In the genomic region with DNA sequence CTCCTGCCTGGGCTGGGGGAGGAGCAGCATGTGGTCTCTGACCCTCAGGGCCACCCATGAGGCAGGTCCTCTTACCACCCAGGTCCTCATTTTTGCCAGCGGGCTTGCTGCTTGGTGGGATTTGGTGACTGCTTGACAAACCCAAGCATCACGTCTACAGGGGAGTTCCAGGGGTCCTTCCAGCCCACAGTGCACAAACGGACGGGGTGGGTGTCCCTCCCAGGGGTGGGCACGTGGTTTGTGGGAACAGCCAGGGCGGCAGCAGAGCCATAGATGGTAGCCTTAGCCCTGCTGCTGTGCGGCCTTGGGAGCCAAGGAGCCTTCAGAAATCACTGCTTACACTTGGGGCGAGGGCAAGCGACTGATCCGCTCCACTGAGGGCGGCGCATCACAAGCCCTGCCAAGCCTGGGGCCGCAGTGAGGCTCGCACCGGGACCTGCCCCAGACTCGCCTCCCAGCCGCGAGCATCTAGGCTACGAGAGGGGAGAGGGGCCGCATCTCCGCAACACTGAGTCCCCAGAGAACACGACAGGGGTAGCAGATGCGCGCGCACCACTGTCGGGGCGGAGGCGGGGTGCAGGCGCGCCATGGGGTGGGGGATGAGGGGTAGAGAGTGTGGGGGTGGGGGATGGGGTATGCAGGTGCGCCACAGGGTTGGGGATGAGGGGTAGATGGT, we compare ENCODE assay signal across 13 cellular contexts. TPM values are rescaled to one million over a fixed set of nuclear protein-coding genes. Genes with fewer than 3 reads are reported as not detected.
A peak's percentile ranks its signal among the peaks of the same experiment; 100 is the strongest.
DNase-seq lines count a peak whose midpoint lies in the region; ATAC-seq and TF ChIP-seq lines count a peak whose summit lies in the region.
"Had no signal": no experiment of that assay in that cellular context is flagged by ENCODE, and none has a peak within 500 bp of the region (broad histone marks: within the 10 kb centered on the region; RNA-seq: fewer than 3 reads in every experiment).

No MANE protein-coding gene starts in this region.

- no peaks in the 10 kb centered on the region for H3K36me3 ChIP-seq in OCI-LY1 (ENCODE audit: insufficient read depth, low read length)

- H3K27me3 Mint-ChIP-seq in activated CD4-positive, alpha-beta T cell treated with anti-CD3 and anti-CD28 coated beads for 36 hours: no peaks in the 10 kb centered on the region
- H3K27me3 Mint-ChIP-seq in nephron progenitor cell (ENCODE audit: low read depth, poor library complexity): peaks cover 92% of the 10 kb centered on the region

- no peaks in the 10 kb centered on the region for H4K20me1 ChIP-seq in OCI-LY1 (ENCODE audit: insufficient read depth, low read length)

- H3F3A ChIP-seq in OCI-LY1 (ENCODE audit: insufficient read depth, low read length): no peaks in the 10 kb centered on the region

- CTCF ChIA-PET in activated CD4-positive, alpha-beta T cell treated with anti-CD3 and anti-CD28 coated beads for 36 hours (lab: Charles Lee): no interaction called here

- ATAC-seq in activated CD4-positive, alpha-beta T cell treated with anti-CD3 and anti-CD28 coated beads for 36 hours: no peak
- ATAC-seq in GM18517 (IDR thresholded peaks at IDR 0.05; ENCODE audit: unreplicated experiment): no peak

- DNase-seq in activated CD4-positive, alpha-beta T cell treated with anti-CD3 and anti-CD28 coated beads for 36 hours: peak; percentile 50
- no peak for DNase-seq in activated CD4-positive, alpha-beta T cell treated with anti-CD3 and anti-CD28 coated beads for 1 hour
- peak; percentile 65 for DNase-seq in central memory CD4-positive, alpha-beta T cell
- DNase-seq in nephron progenitor cell (peak; percentile 41), inferior parietal cortex (ENCODE audit: extremely low spot score) (no peak), NCI-H2227 (lab: John Stamatoyannopoulos, UW; ENCODE audit: unreplicated experiment) (no peak)
- DNase-seq: activated CD4-positive, CD25-positive, alpha-beta regulatory T cell treated with anti-CD3 and anti-CD28 coated beads, Interleukin-2, amount 50 U/mL, for 72 hours; esophagus squamous epithelium; kidney glomerular epithelial cell had no signal

- H3K4me2 ChIP-seq in OCI-LY1 (ENCODE audit: low read length): no peak overlapping the region

- H3K27me3 ChIP-seq in OCI-LY1 (ENCODE audit: insufficient read depth, low read length): peaks cover 5% of the 10 kb centered on the region; the same call in 1 of the 2 replicates
- H3K27me3 ChIP-seq: vagina had no signal

- H3K4me1 ChIP-seq in OCI-LY1 (ENCODE audit: insufficient read depth, low read length, severe bottlenecking): peaks cover 14% of the 10 kb centered on the region

- no peak overlapping the region for H3K27ac ChIP-seq in OCI-LY1 (ENCODE audit: low read depth, low read length, poor library complexity, severe bottlenecking)
- H3K27ac ChIP-seq: vagina had no signal

- H3K9ac ChIP-seq in OCI-LY1 (ENCODE audit: low read length): no peak overlapping the region

- H3K4me3 ChIP-seq in OCI-LY1 (ENCODE audit: low read depth, low read length, poor library complexity, severe bottlenecking): peak overlapping the region; percentile 16

- H3K79me2 ChIP-seq in OCI-LY1 (ENCODE audit: insufficient read depth, low read length): no peaks in the 10 kb centered on the region

- no peaks in the 10 kb centered on the region for H3K36me3 Mint-ChIP-seq in activated CD4-positive, alpha-beta T cell treated with anti-CD3 and anti-CD28 coated beads for 36 hours (ENCODE audit: low read depth)
- no peaks in the 10 kb centered on the region for H3K36me3 Mint-ChIP-seq in nephron progenitor cell (ENCODE audit: low read depth)
- H3K36me3 Mint-ChIP-seq: brain had no signal

- intact Hi-C loops in activated CD4-positive, alpha-beta T cell treated with anti-CD3 and anti-CD28 coated beads for 36 hours (cut with DNase I, micrococcal nuclease): no loop called here

- no peak overlapping the region for H2AFZ ChIP-seq in OCI-LY1 (ENCODE audit: low read length)

- H3K4me1 Mint-ChIP-seq in activated CD4-positive, alpha-beta T cell treated with anti-CD3 and anti-CD28 coated beads for 36 hours: peaks cover 7% of the 10 kb centered on the region
- peaks cover 10% of the 10 kb centered on the region for H3K4me1 Mint-ChIP-seq in nephron progenitor cell
- H3K4me1 Mint-ChIP-seq: brain had no signal

- no peaks in the 10 kb centered on the region for H3K9me2 ChIP-seq in OCI-LY1 (ENCODE audit: low read depth, low read length)

- POLR2A ChIA-PET in activated CD4-positive, alpha-beta T cell treated with anti-CD3 and anti-CD28 coated beads for 36 hours (lab: Charles Lee): no interaction called here

- H3K4me3 Mint-ChIP-seq in activated CD4-positive, alpha-beta T cell treated with anti-CD3 and anti-CD28 coated beads for 36 hours: no peak overlapping the region
- no peak overlapping the region for H3K4me3 Mint-ChIP-seq in nephron progenitor cell

- H3K9me3 ChIP-seq in OCI-LY1 (ENCODE audit: low read length): no peaks in the 10 kb centered on the region
- H3K9me3 ChIP-seq: esophagus squamous epithelium, vagina had no signal

- no peaks in the 10 kb centered on the region for H3K9me3 Mint-ChIP-seq in activated CD4-positive, alpha-beta T cell treated with anti-CD3 and anti-CD28 coated beads for 36 hours (ENCODE audit: low read depth)
- H3K9me3 Mint-ChIP-seq in nephron progenitor cell: no peaks in the 10 kb centered on the region
- H3K9me3 Mint-ChIP-seq: brain had no signal

- no peak for TF ChIP-seq CTCF in OCI-LY1 (IDR thresholded peaks at IDR 0.05; ENCODE audit: low read length)
- TF ChIP-seq CTCF in nephron progenitor cell (IDR thresholded peaks at IDR 0.05): no peak

- no peak overlapping the region for H3K27ac Mint-ChIP-seq in activated CD4-positive, alpha-beta T cell treated with anti-CD3 and anti-CD28 coated beads for 36 hours
- H3K27ac Mint-ChIP-seq in nephron progenitor cell: no peak overlapping the region
- H3K27ac Mint-ChIP-seq: brain had no signal

RNA-seq across cellular contexts. Expression of a gene that starts 36.9 kb away (rescaled TPM):
- under 1 TPM; 0.69 to 0.78 TPM for total RNA-seq in activated CD4-positive, alpha-beta T cell treated with anti-CD3 and anti-CD28 coated beads for 36 hours

Comparison
In these comparisons a context has a peak if more than half of its experiments do, and no peak if none do; other contexts are left out.
1. DNase-seq: peak in activated CD4-positive, alpha-beta T cell treated with anti-CD3 and anti-CD28 coated beads for 36 hours (single experiment), central memory CD4-positive, alpha-beta T cell (single experiment) and nephron progenitor cell (single experiment); none in activated CD4-positive, alpha-beta T cell treated with anti-CD3 and anti-CD28 coated beads for 1 hour (single experiment), inferior parietal cortex (single experiment) and NCI-H2227 (single experiment).